Comparison of ENCODE assay signal across 12 cellular contexts in the genomic region with DNA sequence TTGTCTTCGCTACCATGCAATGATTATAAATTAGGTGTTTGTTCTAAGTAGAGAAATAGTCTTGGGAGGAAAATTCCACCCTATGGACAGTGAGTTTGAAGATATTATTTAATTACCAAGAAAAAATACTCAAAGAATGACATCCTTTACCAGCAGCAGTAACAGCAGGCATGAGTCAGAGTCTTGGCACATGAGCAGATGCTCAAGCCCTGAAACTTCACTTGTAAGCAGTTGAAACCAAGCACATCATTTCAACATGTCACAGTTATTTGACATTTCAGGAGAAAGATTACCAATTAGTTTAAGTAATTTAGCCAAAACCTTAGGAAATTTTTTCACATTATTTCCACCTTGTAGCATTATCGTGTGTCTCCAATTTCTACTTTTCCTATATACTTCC.
DNase-seq lines count a peak whose midpoint lies in the region; FAIRE-seq and TF ChIP-seq lines count a peak whose summit lies in the region.
"Had no signal": no experiment of that assay in that cellular context is flagged by ENCODE, and none has a peak within 500 bp of the region (broad histone marks: within the 10 kb centered on the region; RNA-seq: fewer than 3 reads in every experiment).

No MANE protein-coding gene starts in this region.

- no peaks in the 10 kb centered on the region for H3K9me3 ChIP-seq in WERI-Rb-1 (ENCODE audit: severe bottlenecking)

- no peaks in the 10 kb centered on the region for H3K36me3 ChIP-seq in WERI-Rb-1

- no peak for FAIRE-seq in GM19239 (lab: Jason Lieb, UNC)
- FAIRE-seq: islet of Langerhans had no signal

- no peak overlapping the region for H3K27ac ChIP-seq in WERI-Rb-1

- DNase-seq in AG09309 (ENCODE audit: low read depth) (peak; percentile 3), M059J (ENCODE audit: low read depth) (peak; percentile 58), astrocyte of the spinal cord (ENCODE audit: low read depth, low spot score) (peak; percentile 78), glomerular visceral epithelial cell (ENCODE audit: extremely low spot score) (peak; percentile 40), GM19239 (ENCODE audit: insufficient read length, low spot score) (no peak), WERI-Rb-1 (no peak), DMS114 treated with DMSO at 0.1 percent for 48 hours (lab: John Stamatoyannopoulos, UW; ENCODE audit: unreplicated experiment) (no peak), NCI-H2171 treated with DMSO at 0.1 percent for 48 hours (lab: John Stamatoyannopoulos, UW) (no peak)
- DNase-seq: NCI-H1417, NCI-H526 treated with DMSO at 0.1 percent for 48 hours, SHP77 treated with DMSO at 0.1 percent for 48 hours had no signal

- H3K27me3 ChIP-seq in WERI-Rb-1 (ENCODE audit: insufficient read depth, low read depth, severe bottlenecking): no peaks in the 10 kb centered on the region

- TF ChIP-seq CTCF in AG09309 (IDR thresholded peaks at IDR 0.05; ENCODE audit: control insufficient read depth, insufficient read depth, low read depth, low read length, missing control alignments): no peak
- TF ChIP-seq CTCF in astrocyte of the spinal cord (IDR thresholded peaks at IDR 0.05; ENCODE audit: low read depth, low read length): no peak
- TF ChIP-seq CTCF in WERI-Rb-1 (IDR thresholded peaks at IDR 0.05; ENCODE audit: low read depth, low read length): no peak

- in situ Hi-C loops in astrocyte of the spinal cord (cut with HindIII; ENCODE audit: low sequenced_read_pairs): no loop called here

- H3K4me3 ChIP-seq in AG09309 (ENCODE audit: control insufficient read depth, low read depth, low read length): no peak overlapping the region
- H3K4me3 ChIP-seq in astrocyte of the spinal cord (ENCODE audit: low read depth, low read length): no peak overlapping the region
- H3K4me3 ChIP-seq in WERI-Rb-1 (ENCODE audit: low read depth, low read length): no peak overlapping the region

Comparison
In these comparisons a context has a peak if more than half of its experiments do, and no peak if none do; other contexts are left out.
1. DNase-seq: peak in AG09309 (single experiment), M059J (single experiment), astrocyte of the spinal cord (single experiment) and glomerular visceral epithelial cell (single experiment); none in GM19239 (single experiment), WERI-Rb-1 (single experiment), DMS114 treated with DMSO at 0.1 percent for 48 hours (single experiment) and NCI-H2171 treated with DMSO at 0.1 percent for 48 hours (single experiment).